25 cellular contexts compared by ENCODE assay signal in genomic region chrX:21056636-21057035, GRCh38.
DNase-seq lines count a peak whose midpoint lies in the region; TF ChIP-seq lines count a peak whose summit lies in the region.
"Had no signal": no experiment of that assay in that cellular context is flagged by ENCODE, and none has a peak within 500 bp of the region (broad histone marks: within the 10 kb centered on the region; RNA-seq: fewer than 3 reads in every experiment).

No MANE protein-coding gene starts in this region.

- intact Hi-C loops in thyroid gland (cut with DNase I) = no loop called here

- H3K4me3 ChIP-seq in fibroblast of mammary gland (ENCODE audit: control insufficient read depth, low read depth, low read length) (no peak overlapping the region), thyroid gland (replicated peaks in 1 of 3) (no peak overlapping the region)
- H3K4me3 ChIP-seq: dorsolateral prefrontal cortex, transverse colon had no signal

- DNase-seq in DMS53 treated with DMSO at 0.1 percent for 48 hours (lab: John Stamatoyannopoulos, UW; ENCODE audit: unreplicated experiment) = peak; percentile 39
- peak; percentile 21 for DNase-seq in M059J (ENCODE audit: low read depth)
- DNase-seq in RPMI7951 (ENCODE audit: low read depth) = peak; percentile 9
- peak; percentile 47 for DNase-seq in fibroblast of mammary gland (ENCODE audit: low read depth)
- DNase-seq in iPS-NIHi11 (ENCODE audit: low spot score) = no peak
- DNase-seq in activated CD4-positive, alpha-beta T cell treated with anti-CD3 and anti-CD28 coated beads for 1 hour = no peak
- DNase-seq in thyroid gland = no peak
- no peak for DNase-seq in GM19238 (ENCODE audit: insufficient read length, low spot score)
- DNase-seq: activated CD4-positive, alpha-beta T cell treated with anti-CD3 and anti-CD28 coated beads for 4 hours; activated CD8-positive, alpha-beta T cell treated with anti-CD3 and anti-CD28 coated beads, Interleukin-2, amount 10 ng/mL, durations not matched to agents 7 days and 5 days; activated naive CD4-positive, alpha-beta T cell treated with anti-CD3 and anti-CD28 coated beads, Interleukin-2, amount 10 ng/mL, durations not matched to agents 7 days and 5 days; amniotic stem cell; BE2C; brain microvascular endothelial cell; dorsolateral prefrontal cortex; GF-D8; H7; NCI-H1105 treated with DMSO at 0.1 percent for 48 hours; NCI-H2029 treated with DMSO at 0.1 percent for 48 hours; NCI-H526 treated with DMSO at 0.1 percent for 48 hours; SHP77; stimulated activated CD4-positive, alpha-beta T cell treated with anti-CD3 and anti-CD28 coated beads, Interleukin-15, amount 100 ng/mL, for 24 hours; stimulated activated CD4-positive, alpha-beta T cell treated with anti-CD3 and anti-CD28 coated beads, Interleukin-4, amount 100 ng/mL, for 4 hours; T-helper 2 cell; transverse colon had no signal

- no peak for TF ChIP-seq CTCF in fibroblast of mammary gland (conservative IDR thresholded peaks at IDR 0.05; ENCODE audit: control insufficient read depth, insufficient read depth, low read depth, low read length)
- no peak for TF ChIP-seq CTCF in thyroid gland (IDR thresholded peaks at IDR 0.05)

- no peaks in the 10 kb centered on the region for H3K36me3 ChIP-seq in thyroid gland
- H3K36me3 ChIP-seq: BE2C, brain microvascular endothelial cell, transverse colon had no signal

- H3K9me3 ChIP-seq in thyroid gland = no peaks in the 10 kb centered on the region
- H3K9me3 ChIP-seq: BE2C, transverse colon had no signal

- no peak for TF ChIP-seq POLR2A in thyroid gland (IDR thresholded peaks at IDR 0.05)

- H3K27me3 ChIP-seq in thyroid gland = no peaks in the 10 kb centered on the region
- H3K27me3 ChIP-seq: BE2C, brain microvascular endothelial cell, transverse colon had no signal

- H3K4me1 ChIP-seq in thyroid gland = no peaks in the 10 kb centered on the region
- H3K4me1 ChIP-seq: BE2C, transverse colon had no signal

- WGBS in thyroid gland, 2 donors = 88 to 93% methylated on average over 2 of the region's 2 CpGs

- no peak overlapping the region for H3K27ac ChIP-seq in thyroid gland
- H3K27ac ChIP-seq: brain microvascular endothelial cell, dorsolateral prefrontal cortex, transverse colon had no signal

Comparison
In these comparisons a context has a peak if more than half of its experiments do, and no peak if none do; other contexts are left out.
1. DNase-seq: peak in DMS53 treated with DMSO at 0.1 percent for 48 hours (single experiment), M059J (single experiment), RPMI7951 (single experiment) and fibroblast of mammary gland (single experiment); none in iPS-NIHi11 (single experiment), activated CD4-positive, alpha-beta T cell treated with anti-CD3 and anti-CD28 coated beads for 1 hour (single experiment), thyroid gland (0 of 2) and GM19238 (single experiment).